In the genomic region with DNA sequence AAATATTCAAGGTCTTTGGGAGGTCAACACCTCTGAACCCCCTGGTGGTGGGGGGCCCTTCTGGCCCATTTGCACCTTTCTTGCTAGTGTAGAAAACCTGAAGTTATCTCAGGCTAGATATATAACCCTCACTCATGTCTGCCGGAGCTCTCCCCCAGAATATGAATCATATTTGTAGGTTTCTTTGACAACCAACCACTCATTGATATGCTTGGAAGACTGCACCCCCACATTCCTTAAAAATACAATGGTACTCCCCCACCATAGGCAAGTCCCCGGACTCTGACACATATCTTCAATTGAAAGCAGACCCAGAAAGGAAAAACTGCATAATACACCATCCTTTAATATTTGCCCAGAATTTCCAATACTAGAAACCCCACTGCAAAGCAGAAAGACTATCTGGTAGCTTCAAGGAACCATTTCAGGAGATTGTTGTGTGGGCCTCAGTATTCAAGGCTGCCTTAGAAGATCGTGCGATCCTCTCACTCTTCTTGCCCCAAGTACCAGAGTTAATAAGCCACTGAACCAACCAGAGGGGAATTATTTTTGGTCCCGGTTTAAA, we compare ENCODE assay signal across 8 cellular contexts. TPM values are rescaled to one million over a fixed set of nuclear protein-coding genes. Genes with fewer than 3 reads are reported as not detected.
DNase-seq lines count a peak whose midpoint lies in the region; ATAC-seq and TF ChIP-seq lines count a peak whose summit lies in the region.

No MANE protein-coding gene starts in this region.

- H3K27ac Mint-ChIP-seq in WTC11: peak overlapping the region; percentile 100

- POLR2A ChIA-PET in WTC11 (lab: Charles Lee): no interaction called here

- no peak for TF ChIP-seq POLR2A in prostate gland (IDR thresholded peaks at IDR 0.05)

- no peaks in the 10 kb centered on the region for H3K9me3 ChIP-seq in prostate gland

- DNase-seq in WTC11 (ENCODE audit: low spot score) (no peak), fibroblast of mammary gland (ENCODE audit: low read depth) (no peak), prostate gland (ENCODE audit: low spot score) (no peak), Ammon's horn (ENCODE audit: low spot score) (no peak), COR-L47 (lab: John Stamatoyannopoulos, UW) (no peak)

- peaks cover 10% of the 10 kb centered on the region for H3K36me3 Mint-ChIP-seq in WTC11

- peaks cover 4% of the 10 kb centered on the region; the same call in 1 of the 2 replicates for H3K27me3 Mint-ChIP-seq in WTC11 (ENCODE audit: low read depth)

- peaks cover 31% of the 10 kb centered on the region for H3K4me1 Mint-ChIP-seq in WTC11

- peak overlapping the region; percentile 98 for H3K4me3 ChIP-seq in fibroblast of mammary gland (ENCODE audit: control insufficient read depth, low read depth, low read length)
- H3K4me3 ChIP-seq in prostate gland: peak overlapping the region; percentile 75 to 76

- CTCF ChIA-PET in WTC11 (lab: Charles Lee): no interaction called here

- ATAC-seq in GM18868 (IDR thresholded peaks at IDR 0.05; ENCODE audit: unreplicated experiment) (peak; percentile 12), HG02938 (IDR thresholded peaks at IDR 0.05; ENCODE audit: unreplicated experiment) (peak; percentile 3), WTC11 (no peak), HG03108 (IDR thresholded peaks at IDR 0.05; ENCODE audit: unreplicated experiment) (no peak)

- no peak for TF ChIP-seq CTCF in WTC11 (IDR thresholded peaks at IDR 0.05)
- TF ChIP-seq CTCF in fibroblast of mammary gland (conservative IDR thresholded peaks at IDR 0.05; ENCODE audit: control insufficient read depth, insufficient read depth, low read depth, low read length): no peak
- TF ChIP-seq CTCF in prostate gland (IDR thresholded peaks at IDR 0.05): no peak

- peaks cover 7% of the 10 kb centered on the region for H3K9me3 Mint-ChIP-seq in WTC11

- no peaks in the 10 kb centered on the region for H3K4me1 ChIP-seq in prostate gland (replicated peaks)

- H3K27ac ChIP-seq in prostate gland: peak overlapping the region; percentile 96 to 97

- H3K27me3 ChIP-seq in prostate gland (replicated peaks; ENCODE audit: insufficient read depth): no peaks in the 10 kb centered on the region

- intact Hi-C loops in prostate gland (cut with DNase I): loop anchor here (2.0 to 10.0 kb wide), 3 partner anchors 156 to 207 kb away; partner anchors contain the start of gene SKP1

- H3K36me3 ChIP-seq in prostate gland: no peaks in the 10 kb centered on the region

- H3K4me3 Mint-ChIP-seq in WTC11: peak overlapping the region; percentile 96

- 32% methylated on average over 5 of the region's 5 CpGs for WGBS in prostate gland

TF ChIP-seq in WTC11, 78 proteins besides CTCF, POLR2A, EP300 and RAD21:
- TF ChIP-seq FOXK1 (CRISPR knock-in tag; IDR thresholded peaks at IDR 0.05) (no peak), ERG (CRISPR knock-in tag; IDR thresholded peaks at IDR 0.05) (no peak), STAT6 (CRISPR knock-in tag; conservative IDR thresholded peaks at IDR 0.05; ENCODE audit: low read depth) (no peak)
- TF ChIP-seq, protein P1, sequence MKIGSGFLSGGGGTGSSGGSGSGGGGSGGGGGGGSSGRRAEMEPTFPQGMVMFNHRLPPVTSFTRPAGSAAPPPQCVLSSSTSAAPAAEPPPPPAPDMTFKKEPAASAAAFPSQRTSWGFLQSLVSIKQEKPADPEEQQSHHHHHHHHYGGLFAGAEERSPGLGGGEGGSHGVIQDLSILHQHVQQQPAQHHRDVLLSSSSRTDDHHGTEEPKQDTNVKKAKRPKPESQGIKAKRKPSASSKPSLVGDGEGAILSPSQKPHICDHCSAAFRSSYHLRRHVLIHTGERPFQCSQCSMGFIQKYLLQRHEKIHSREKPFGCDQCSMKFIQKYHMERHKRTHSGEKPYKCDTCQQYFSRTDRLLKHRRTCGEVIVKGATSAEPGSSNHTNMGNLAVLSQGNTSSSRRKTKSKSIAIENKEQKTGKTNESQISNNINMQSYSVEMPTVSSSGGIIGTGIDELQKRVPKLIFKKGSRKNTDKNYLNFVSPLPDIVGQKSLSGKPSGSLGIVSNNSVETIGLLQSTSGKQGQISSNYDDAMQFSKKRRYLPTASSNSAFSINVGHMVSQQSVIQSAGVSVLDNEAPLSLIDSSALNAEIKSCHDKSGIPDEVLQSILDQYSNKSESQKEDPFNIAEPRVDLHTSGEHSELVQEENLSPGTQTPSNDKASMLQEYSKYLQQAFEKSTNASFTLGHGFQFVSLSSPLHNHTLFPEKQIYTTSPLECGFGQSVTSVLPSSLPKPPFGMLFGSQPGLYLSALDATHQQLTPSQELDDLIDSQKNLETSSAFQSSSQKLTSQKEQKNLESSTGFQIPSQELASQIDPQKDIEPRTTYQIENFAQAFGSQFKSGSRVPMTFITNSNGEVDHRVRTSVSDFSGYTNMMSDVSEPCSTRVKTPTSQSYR (CRISPR knock-in tag; IDR thresholded peaks at IDR 0.05): no peak

RNA-seq across cellular contexts. Expression of gene UBE2B, which starts 1.0 kb away (rescaled TPM):
- total RNA-seq in WTC11 (2021): 34.6 to 39.7 TPM (median 39.2 TPM) in 3 replicates
- 10 to 100 TPM; 27.4 to 57.7 TPM for total RNA-seq in prostate gland

RNA-seq across cellular contexts. Expression of gene CDKL3, which starts 3.4 kb away (rescaled TPM):
- total RNA-seq in WTC11 (2021): 1.8 to 4.0 TPM (median 2.1 TPM) in 3 replicates
- 1 to 10 TPM; 1.6 to 6.6 TPM for total RNA-seq in prostate gland

RNA-seq across cellular contexts. Expression of gene CDKN2AIPNL, which starts 41.3 kb away (rescaled TPM):
- total RNA-seq in WTC11 (2021) (54.3 to 60.7 TPM (median 59.8 TPM) in 3 replicates), prostate gland (10 to 100 TPM; 16.8 to 41.3 TPM)

Comparison
In these comparisons a context has a peak if more than half of its experiments do, and no peak if none do; other contexts are left out.
1. ATAC-seq: peak in GM18868 (single experiment) and HG02938 (single experiment); none in WTC11 (single experiment) and HG03108 (single experiment).